In genomic region chr2:216681683-216682082, GRCh38 we compare ENCODE assay signal across 11 cellular contexts. TPM values are rescaled to one million over a fixed set of nuclear protein-coding genes. Genes with fewer than 3 reads are reported as not detected.
DNase-seq lines count a peak whose midpoint lies in the region; ATAC-seq and TF ChIP-seq lines count a peak whose summit lies in the region.
"Had no signal": no experiment of that assay in that cellular context is flagged by ENCODE, and none has a peak within 500 bp of the region (broad histone marks: within the 10 kb centered on the region; RNA-seq: fewer than 3 reads in every experiment).

No MANE protein-coding gene starts in this region.

- no peak for TF ChIP-seq CTCF in PC-9 (conservative IDR thresholded peaks at IDR 0.05)
- TF ChIP-seq CTCF in chondrocyte (IDR thresholded peaks at IDR 0.05) = no peak
- no peak for TF ChIP-seq CTCF in omental fat pad (IDR thresholded peaks at IDR 0.05)
- no peak for TF ChIP-seq CTCF in transverse colon (IDR thresholded peaks at IDR 0.05)

- no peak for TF ChIP-seq POLR2A in transverse colon (IDR thresholded peaks at IDR 0.05)

- intact Hi-C loops in PC-9 (cut with micrococcal nuclease; ENCODE audit: unreplicated experiment) (loop anchor here (1.0 to 5.0 kb wide), 3 partner anchors 829 to 1076 kb away; no protein-coding TSS in a partner anchor), transverse colon (cut with DNase I; ENCODE audit: low total_unique reads) (no loop called here)

- H3K27me3 Mint-ChIP-seq in chondrocyte (ENCODE audit: low read depth) = no peaks in the 10 kb centered on the region

- BruUV-seq in PC-9 (replicated peaks; lab: Mats Ljungman, UMichigan) = no TSS peak

- no peak overlapping the region for H3K4me3 Mint-ChIP-seq in chondrocyte (ENCODE audit: unreplicated experiment)
- H3K4me3 Mint-ChIP-seq: activated CD4-positive, alpha-beta T cell treated with anti-CD3 and anti-CD28 coated beads for 36 hours; activated naive CD4-positive, alpha-beta T cell treated with anti-CD3 and anti-CD28 coated beads for 36 hours had no signal

- no peak for TF ChIP-seq EP300 in transverse colon (IDR thresholded peaks at IDR 0.05; ENCODE audit: low read depth)

- H2AFZ ChIP-seq in PC-9 = no peak overlapping the region

- DNase-seq in PC-9 (no peak), chondrocyte (ENCODE audit: low spot score) (no peak), omental fat pad (ENCODE audit: low spot score) (peak; percentile 0), transverse colon (no peak), NCI-H2196 treated with DMSO at 0.1 percent for 48 hours (lab: John Stamatoyannopoulos, UW; ENCODE audit: unreplicated experiment) (no peak), Kasumi-1 (lab: John Stamatoyannopoulos, UW) (no peak), inferior parietal cortex (ENCODE audit: extremely low spot score) (no peak)

- H3K4me1 Mint-ChIP-seq in chondrocyte (ENCODE audit: low read depth) = peaks cover 70% of the 10 kb centered on the region

- H3K9me3 Mint-ChIP-seq in chondrocyte (ENCODE audit: low read depth) = no peaks in the 10 kb centered on the region
- H3K9me3 Mint-ChIP-seq: activated naive CD4-positive, alpha-beta T cell treated with anti-CD3 and anti-CD28 coated beads for 36 hours; naive thymus-derived CD4-positive, alpha-beta T cell had no signal

- H3F3A ChIP-seq in PC-9 (ENCODE audit: insufficient read depth, low read depth) = peaks cover 5% of the 10 kb centered on the region; the same call in 1 of the 2 replicates

- no peaks in the 10 kb centered on the region for H3K9me2 ChIP-seq in PC-9 (ENCODE audit: insufficient read depth)

- H3K36me3 Mint-ChIP-seq in chondrocyte (ENCODE audit: low read depth) = peaks cover 26% of the 10 kb centered on the region
- H3K36me3 Mint-ChIP-seq: naive thymus-derived CD4-positive, alpha-beta T cell had no signal

- H3K4me2 ChIP-seq in PC-9 = peak overlapping the region; percentile 54

- no peak for ATAC-seq in omental fat pad (ENCODE audit: low FRiP score)

- H3K4me3 ChIP-seq in PC-9 (no peak overlapping the region), transverse colon (no peak overlapping the region)

- H3K79me2 ChIP-seq in PC-9 (ENCODE audit: low read depth) = no peaks in the 10 kb centered on the region

- no peaks in the 10 kb centered on the region for H3K9me3 ChIP-seq in PC-9 (ENCODE audit: insufficient read depth, low read depth)
- H3K9me3 ChIP-seq in transverse colon = no peaks in the 10 kb centered on the region

- H3K4me1 ChIP-seq in PC-9 (replicated peaks; ENCODE audit: insufficient read depth) = peaks cover 17% of the 10 kb centered on the region
- H3K4me1 ChIP-seq in transverse colon = peaks cover 19 to 58% (median 29%) of the 10 kb centered on the region in 4 donors

- H3K27me3 ChIP-seq in PC-9 (ENCODE audit: insufficient read depth, low read depth) (no peaks in the 10 kb centered on the region), transverse colon (peaks cover 1% of the 10 kb centered on the region)
- H3K27me3 ChIP-seq: brain microvascular endothelial cell had no signal

- H3K27ac ChIP-seq in PC-9 (0 out of 2 replicates have a peak overlapping the region, but pooled peaks have one; percentile 10), transverse colon (peak overlapping the region; percentile 53 to 86 (median 73))
- H3K27ac ChIP-seq: brain microvascular endothelial cell had no signal

- peak overlapping the region; percentile 89 for H3K27ac Mint-ChIP-seq in chondrocyte (ENCODE audit: unreplicated experiment)
- H3K27ac Mint-ChIP-seq: activated CD4-positive, alpha-beta T cell treated with anti-CD3 and anti-CD28 coated beads for 36 hours; activated naive CD4-positive, alpha-beta T cell treated with anti-CD3 and anti-CD28 coated beads for 36 hours had no signal

- CTCF ChIA-PET in PC-9 (lab: Charles Lee) = interaction anchor here (0.6 to 1.7 kb wide), 9 partner anchors 14 to 829 kb away, joined by 3 to 13 read pairs (median 3); partner anchors contain the start of gene IGFBP5

- WGBS in transverse colon (ENCODE audit: low coverage in 1 of 2), 2 donors = 40% methylated on average over 2 of the region's 2 CpGs; no CpG with 5 or more reads in 1 of the 2 donors

- no peaks in the 10 kb centered on the region for H4K20me1 ChIP-seq in PC-9 (ENCODE audit: insufficient read depth)

- H3K36me3 ChIP-seq in PC-9 (ENCODE audit: low read depth) (no peaks in the 10 kb centered on the region), transverse colon (peaks cover 0 to 4% (median 0%) of the 10 kb centered on the region in 4 donors)
- H3K36me3 ChIP-seq: brain microvascular endothelial cell had no signal

- in situ Hi-C loops in transverse colon (cut with MboI; ENCODE audit: low pct_ligation_motif_present in 1 of 4, low pct_unique_long_range_greater_than_20kb in 1 of 4, low sequenced_read_pairs in 3 of 4) = loop anchor here (10.0 to 25.0 kb wide), 6 partner anchors 481 to 1033 kb away; no protein-coding TSS in a partner anchor

- POLR2A ChIA-PET in PC-9 (lab: Charles Lee; ENCODE audit: unreplicated experiment) = interaction anchor here (0.6 kb wide), 2 partner anchors 99 to 234 kb away, joined by 3 to 4 read pairs; no protein-coding TSS in a partner anchor

RNA-seq across cellular contexts. Expression of gene IGFBP5, which starts 13.7 kb away (rescaled TPM):
- total RNA-seq in PC-9 (2021) = 5.5 and 10.0 TPM in 2 replicates
- total RNA-seq in chondrocyte = 403 to 502 TPM (median 500 TPM) in 3 replicates
- total RNA-seq in omental fat pad = 1,000 to 10,000 TPM in 1 of 4 donors, 100 to 1,000 TPM in 3; 284 to 2,528 (median 672) TPM
- total RNA-seq in transverse colon = 100 to 1,000 TPM; 146 to 263 (median 190) TPM
- total RNA-seq: activated CD4-positive, alpha-beta T cell treated with anti-CD3 and anti-CD28 coated beads for 36 hours; activated naive CD4-positive, alpha-beta T cell treated with anti-CD3 and anti-CD28 coated beads for 36 hours; naive thymus-derived CD4-positive, alpha-beta T cell had no signal

RNA-seq across cellular contexts. Expression of gene IGFBP2, which starts 48.5 kb away (rescaled TPM):
- total RNA-seq in PC-9 (2021) = 106 and 133 TPM in 2 replicates
- 1,045 to 1,857 TPM (median 1,848 TPM) in 3 replicates for total RNA-seq in chondrocyte
- 100 to 1,000 TPM; 126 to 243 (median 153) TPM for total RNA-seq in omental fat pad
- 100 to 1,000 TPM in 2 of 4 donors, 10 to 100 TPM in 2; 10.5 to 155 (median 101) TPM for total RNA-seq in transverse colon

Comparison
In these comparisons a context has a peak if more than half of its experiments do, and no peak if none do; other contexts are left out.
1. RNA of gene IGFBP5, which starts 13.7 kb away (total RNA-seq): 284 to 2,528 TPM in omental fat pad, 403 to 502 TPM in chondrocyte and 146 to 263 TPM in transverse colon; 5.5 to 10.0 TPM in PC-9; every median in the first group is over 10 times any median in the second.